ENCODE assay signal across 9 cellular contexts in genomic region chrX:55490121-55490520, GRCh38. TPM values are rescaled to one million over a fixed set of nuclear protein-coding genes. Genes with fewer than 3 reads are reported as not detected.
DNase-seq lines count a peak whose midpoint lies in the region; TF ChIP-seq lines count a peak whose summit lies in the region.
"Had no signal": no experiment of that assay in that cellular context is flagged by ENCODE, and none has a peak within 500 bp of the region (broad histone marks: within the 10 kb centered on the region; RNA-seq: fewer than 3 reads in every experiment).

No MANE protein-coding gene starts in this region.

- DNase-seq in activated CD4-positive, alpha-beta T cell treated with anti-CD3 and anti-CD28 coated beads, Interleukin-2, amount 10 ng/mL, durations not matched to agents 24 days and 14 days = no peak
- DNase-seq in activated CD4-positive, alpha-beta T cell treated with anti-CD3 and anti-CD28 coated beads for 1 hour = no peak
- DNase-seq in amniotic epithelial cell (ENCODE audit: low read depth) (peak; percentile 17), kidney epithelial cell (ENCODE audit: low read depth) (no peak), NOMO-1 (lab: John Stamatoyannopoulos, UW; ENCODE audit: unreplicated experiment in 2 of 2) (no peak), hypothalamus (lab: John Stamatoyannopoulos, UW) (no peak), AML-193 (lab: John Stamatoyannopoulos, UW) (no peak)

- TF ChIP-seq CTCF in kidney epithelial cell (IDR thresholded peaks at IDR 0.05; ENCODE audit: insufficient read depth, low read length, poor library complexity, severe bottlenecking) = no peak

- H3K4me1 Mint-ChIP-seq in activated CD4-positive, alpha-beta T cell treated with anti-CD3 and anti-CD28 coated beads, Interleukin-2, amount 10 ng/mL, durations not matched to agents 24 days and 14 days = peaks cover 12% of the 10 kb centered on the region

- H3K4me3 ChIP-seq in kidney epithelial cell (ENCODE audit: low read depth, low read length) = peak overlapping the region; percentile 62

- no peaks in the 10 kb centered on the region for H3K9me3 Mint-ChIP-seq in activated CD4-positive, alpha-beta T cell treated with anti-CD3 and anti-CD28 coated beads, Interleukin-2, amount 10 ng/mL, durations not matched to agents 24 days and 14 days

- intact Hi-C loops in activated CD4-positive, alpha-beta T cell treated with anti-CD3 and anti-CD28 coated beads, Interleukin-2, amount 10 ng/mL, durations not matched to agents 24 days and 14 days (cut with micrococcal nuclease) = no loop called here

- peak overlapping the region; percentile 92 for H3K4me3 Mint-ChIP-seq in activated CD4-positive, alpha-beta T cell treated with anti-CD3 and anti-CD28 coated beads, Interleukin-2, amount 10 ng/mL, durations not matched to agents 24 days and 14 days

- no peaks in the 10 kb centered on the region for H3K36me3 Mint-ChIP-seq in activated CD4-positive, alpha-beta T cell treated with anti-CD3 and anti-CD28 coated beads, Interleukin-2, amount 10 ng/mL, durations not matched to agents 24 days and 14 days (ENCODE audit: low read depth)

- no peaks in the 10 kb centered on the region for H3K27me3 ChIP-seq in kidney epithelial cell (ENCODE audit: control insufficient read depth, insufficient read depth, low read length)

- H3K27ac ChIP-seq in temporal lobe (ENCODE audit: low read depth, low read length) = peak overlapping the region; percentile 85
- H3K27ac ChIP-seq: C4-2B had no signal

- H3K27me3 Mint-ChIP-seq in activated CD4-positive, alpha-beta T cell treated with anti-CD3 and anti-CD28 coated beads, Interleukin-2, amount 10 ng/mL, durations not matched to agents 24 days and 14 days = no peaks in the 10 kb centered on the region

- H3K27ac Mint-ChIP-seq in activated CD4-positive, alpha-beta T cell treated with anti-CD3 and anti-CD28 coated beads, Interleukin-2, amount 10 ng/mL, durations not matched to agents 24 days and 14 days = peak overlapping the region; percentile 94

- H3K36me3 ChIP-seq in kidney epithelial cell (ENCODE audit: control insufficient read depth, insufficient read depth, low read length) = no peaks in the 10 kb centered on the region

RNA-seq across cellular contexts. Expression of gene USP51, which starts 0.5 kb away (rescaled TPM):
- 1.5 and 2.6 TPM in 2 replicates for total RNA-seq in activated CD4-positive, alpha-beta T cell treated with anti-CD3 and anti-CD28 coated beads, Interleukin-2, amount 10 ng/mL, durations not matched to agents 24 days and 14 days
- total RNA-seq in kidney epithelial cell (2.0 and 2.1 TPM in 2 replicates), temporal lobe (3.7 TPM)

RNA-seq across cellular contexts. Expression of gene MAGEH1, which starts 38.2 kb away (rescaled TPM):
- 14.4 and 16.6 TPM in 2 replicates for total RNA-seq in activated CD4-positive, alpha-beta T cell treated with anti-CD3 and anti-CD28 coated beads, Interleukin-2, amount 10 ng/mL, durations not matched to agents 24 days and 14 days
- 18.0 and 22.5 TPM in 2 replicates for total RNA-seq in kidney epithelial cell
- total RNA-seq in temporal lobe = 103 TPM
